Comparison of ENCODE assay signal across 1 cellular context in genomic region chr9:129644902-129645301, GRCh38.
TF ChIP-seq lines count a peak whose summit lies in the region.

No MANE protein-coding gene starts in this region.

TF ChIP-seq in IMR-90, 13 proteins besides CTCF, POLR2A, EP300 and RAD21:
- no peak for TF ChIP-seq ELK1 (IDR thresholded peaks at IDR 0.05; ENCODE audit: borderline replicate concordance, low read depth, low read length)
- no peak for TF ChIP-seq SMC3 (IDR thresholded peaks at IDR 0.05; ENCODE audit: low read depth, low read length)
- no peak for TF ChIP-seq NFE2L2 (IDR thresholded peaks at IDR 0.05; ENCODE audit: low read depth, low read length)
- no peak for TF ChIP-seq FOS (IDR thresholded peaks at IDR 0.05; ENCODE audit: low read depth, low read length)
- TF ChIP-seq MAFK (IDR thresholded peaks at IDR 0.05; ENCODE audit: low read depth, low read length): no peak
- no peak for TF ChIP-seq CEBPB (IDR thresholded peaks at IDR 0.05; ENCODE audit: low read depth, low read length)
- no peak for TF ChIP-seq BHLHE40 (IDR thresholded peaks at IDR 0.05; ENCODE audit: low read depth, low read length)
- TF ChIP-seq USF2 (IDR thresholded peaks at IDR 0.05; ENCODE audit: low read depth, low read length): no peak
- TF ChIP-seq MAZ (IDR thresholded peaks at IDR 0.05; ENCODE audit: borderline replicate concordance, low read depth, low read length): no peak
- TF ChIP-seq RFX5 (IDR thresholded peaks at IDR 0.05; ENCODE audit: low read depth, low read length): no peak
